2 cellular contexts compared by ENCODE assay signal in genomic region chr14:55077691-55078151, GRCh38.
TF ChIP-seq lines count a peak whose summit lies in the region.

No MANE protein-coding gene starts in this region.

TF ChIP-seq in GM23338, 12 proteins besides CTCF, POLR2A, EP300 and RAD21:
- TF ChIP-seq JUNB (IDR thresholded peaks at IDR 0.05; ENCODE audit: unreplicated experiment): no peak

TF ChIP-seq in K562, 482 proteins besides CTCF, POLR2A, EP300 and RAD21:
- TF ChIP-seq ZNF586 (CRISPR knock-in tag; conservative IDR thresholded peaks at IDR 0.05): no peak
- no peak for TF ChIP-seq CBX2 (IDR thresholded peaks at IDR 0.05; ENCODE audit: insufficient read depth, low read length, poor library complexity, severe bottlenecking)
- no peak for TF ChIP-seq ZNF282 (CRISPR knock-in tag; IDR thresholded peaks at IDR 0.05)
- TF ChIP-seq ZZZ3 (IDR thresholded peaks at IDR 0.05): no peak
- TF ChIP-seq MAZ (CRISPR knock-in tag; conservative IDR thresholded peaks at IDR 0.05 in 1 of 2, IDR thresholded peaks at IDR 0.05 in 1 of 2): no peak
- no peak for TF ChIP-seq KDM4B (IDR thresholded peaks at IDR 0.05; ENCODE audit: borderline replicate concordance in 2 of 2, low read depth in 1 of 2)
- TF ChIP-seq ZNF277 (CRISPR knock-in tag; IDR thresholded peaks at IDR 0.05; ENCODE audit: borderline replicate concordance): no peak
